Comparison of ENCODE assay signal across 1 cellular context in genomic region chr1:94608852-94609570, GRCh38.
TF ChIP-seq lines count a peak whose summit lies in the region.

No MANE protein-coding gene starts in this region.

TF ChIP-seq in GM23338, 12 proteins besides CTCF, POLR2A, EP300 and RAD21 (continued from another document):
- no peak for TF ChIP-seq REST (IDR thresholded peaks at IDR 0.05; ENCODE audit: unreplicated experiment)
- TF ChIP-seq, protein P1, sequence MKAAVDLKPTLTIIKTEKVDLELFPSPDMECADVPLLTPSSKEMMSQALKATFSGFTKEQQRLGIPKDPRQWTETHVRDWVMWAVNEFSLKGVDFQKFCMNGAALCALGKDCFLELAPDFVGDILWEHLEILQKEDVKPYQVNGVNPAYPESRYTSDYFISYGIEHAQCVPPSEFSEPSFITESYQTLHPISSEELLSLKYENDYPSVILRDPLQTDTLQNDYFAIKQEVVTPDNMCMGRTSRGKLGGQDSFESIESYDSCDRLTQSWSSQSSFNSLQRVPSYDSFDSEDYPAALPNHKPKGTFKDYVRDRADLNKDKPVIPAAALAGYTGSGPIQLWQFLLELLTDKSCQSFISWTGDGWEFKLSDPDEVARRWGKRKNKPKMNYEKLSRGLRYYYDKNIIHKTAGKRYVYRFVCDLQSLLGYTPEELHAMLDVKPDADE (IDR thresholded peaks at IDR 0.05): no peak
- no peak for TF ChIP-seq CREB1 (CRISPR knock-in tag; IDR thresholded peaks at IDR 0.05; ENCODE audit: low read depth)
- no peak for TF ChIP-seq EZH2 (IDR thresholded peaks at IDR 0.05; ENCODE audit: low read depth, unreplicated experiment)
- TF ChIP-seq EZH2phosphoT487 (IDR thresholded peaks at IDR 0.05; ENCODE audit: unreplicated experiment): no peak
- TF ChIP-seq JUNB (IDR thresholded peaks at IDR 0.05; ENCODE audit: unreplicated experiment): no peak
- no peak for TF ChIP-seq ZNF331 (CRISPR knock-in tag; IDR thresholded peaks at IDR 0.05; ENCODE audit: low read depth)
- no peak for TF ChIP-seq STAT1 (IDR thresholded peaks at IDR 0.05; ENCODE audit: unreplicated experiment)
- TF ChIP-seq ZNF114 (CRISPR knock-in tag; IDR thresholded peaks at IDR 0.05): no peak
